In genomic region chr1:44314401-44314800, GRCh38 we compare ENCODE assay signal across 1 cellular context.
TF ChIP-seq lines count a peak whose summit lies in the region.

No MANE protein-coding gene starts in this region.

TF ChIP-seq in endothelial cell of umbilical vein, 7 proteins besides CTCF, POLR2A, EP300 and RAD21:
- no peak for TF ChIP-seq MYC (IDR thresholded peaks at IDR 0.05; ENCODE audit: low read depth, low read length)
